Comparison of ENCODE assay signal across 8 cellular contexts in the genomic region with DNA sequence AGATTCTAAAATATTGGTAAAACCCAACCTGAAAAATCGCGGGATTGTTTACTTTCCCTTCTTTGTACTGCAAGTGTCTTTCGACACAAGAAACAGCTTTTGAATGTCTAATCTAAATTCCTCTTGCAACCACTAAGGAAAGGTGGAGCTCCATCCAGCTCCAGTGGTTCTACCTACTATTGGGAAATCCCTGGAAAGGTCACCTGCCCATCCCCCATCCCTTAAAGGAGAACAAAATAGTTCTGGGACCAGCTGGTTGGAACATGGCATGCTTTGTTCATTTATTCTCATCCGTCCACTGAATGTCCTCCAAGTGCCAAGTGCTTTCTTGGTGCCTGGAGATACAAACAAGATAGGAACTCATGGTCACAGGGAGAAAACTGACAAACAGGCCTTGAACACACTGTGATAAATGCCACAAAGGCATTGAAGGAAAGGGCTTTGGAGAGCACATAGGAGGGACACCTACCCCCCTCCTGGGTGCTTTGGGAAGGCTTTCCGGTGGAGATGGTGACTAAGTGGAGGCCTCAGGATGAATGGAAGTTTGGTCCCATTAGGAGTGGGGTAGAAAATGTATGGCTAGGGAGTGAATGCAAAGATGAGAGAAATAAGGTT. TPM values are rescaled to one million over a fixed set of nuclear protein-coding genes. Genes with fewer than 3 reads are reported as not detected.
DNase-seq lines count a peak whose midpoint lies in the region; ATAC-seq, FAIRE-seq and TF ChIP-seq lines count a peak whose summit lies in the region.

No MANE protein-coding gene starts in this region.

- ATAC-seq in GM18511 (IDR thresholded peaks at IDR 0.05; ENCODE audit: unreplicated experiment): no peak

- no peaks in the 10 kb centered on the region for H3K36me3 ChIP-seq in kidney epithelial cell (ENCODE audit: control insufficient read depth, insufficient read depth, low read length)
- H3K36me3 ChIP-seq in testis (ENCODE audit: low read depth, missing control alignments): no peaks in the 10 kb centered on the region

- 28 to 40% methylated on average over 5 of the region's 5 CpGs for WGBS in testis, 2 donors

- no peak for FAIRE-seq in GM12891 (lab: Jason Lieb, UNC)

- peaks cover 18% of the 10 kb centered on the region for H3K4me1 Mint-ChIP-seq in activated naive CD4-positive, alpha-beta T cell treated with anti-CD3 and anti-CD28 coated beads, Interleukin-2, amount 10 ng/mL, durations not matched to agents 7 days and 5 days
- H3K4me1 Mint-ChIP-seq in activated T-helper 2 cell treated with anti-CD3 and anti-CD28 coated beads, Interferon-gamma antibody, Interleukin-2, Interleukin-4, amounts not matched to agents 10 μg/mL and 5 μg/mL and 100 μg/mL, durations not matched to agents 14 hours and 24 hours and 36 hours (ENCODE audit: low read depth): peaks cover 32% of the 10 kb centered on the region

- H3K4me1 ChIP-seq in testis: peaks cover 6% of the 10 kb centered on the region

- intact Hi-C loops in activated T-helper 2 cell treated with anti-CD3 and anti-CD28 coated beads, Interferon-gamma antibody, Interleukin-2, Interleukin-4, amounts not matched to agents 10 μg/mL and 5 μg/mL and 100 μg/mL, durations not matched to agents 14 hours and 24 hours and 36 hours (cut with micrococcal nuclease): loop anchor here (5.0 to 10.0 kb wide), 3 partner anchors 66 to 1208 kb away; no protein-coding TSS in a partner anchor
- intact Hi-C loops in testis (cut with DNase I; ENCODE audit: low total_unique reads): no loop called here

- peak overlapping the region; percentile 100 for H3K27ac Mint-ChIP-seq in activated naive CD4-positive, alpha-beta T cell treated with anti-CD3 and anti-CD28 coated beads, Interleukin-2, amount 10 ng/mL, durations not matched to agents 7 days and 5 days
- no peak overlapping the region for H3K27ac Mint-ChIP-seq in activated T-helper 2 cell treated with anti-CD3 and anti-CD28 coated beads, Interferon-gamma antibody, Interleukin-2, Interleukin-4, amounts not matched to agents 10 μg/mL and 5 μg/mL and 100 μg/mL, durations not matched to agents 14 hours and 24 hours and 36 hours

- CTCF ChIA-PET in activated naive CD4-positive, alpha-beta T cell treated with anti-CD3 and anti-CD28 coated beads, Interleukin-2, amount 10 ng/mL, durations not matched to agents 7 days and 5 days (lab: Charles Lee): interaction anchor here (1.6 kb wide), 1 partner anchor 158 kb away, joined by 4 read pairs; no protein-coding TSS in a partner anchor

- TF ChIP-seq POLR2A in testis (IDR thresholded peaks at IDR 0.05) (no peak), GM12891 (IDR thresholded peaks at IDR 0.05; ENCODE audit: low read depth, low read length) (no peak)

- H3K9me3 Mint-ChIP-seq in activated naive CD4-positive, alpha-beta T cell treated with anti-CD3 and anti-CD28 coated beads, Interleukin-2, amount 10 ng/mL, durations not matched to agents 7 days and 5 days: no peaks in the 10 kb centered on the region
- no peaks in the 10 kb centered on the region for H3K9me3 Mint-ChIP-seq in activated T-helper 2 cell treated with anti-CD3 and anti-CD28 coated beads, Interferon-gamma antibody, Interleukin-2, Interleukin-4, amounts not matched to agents 10 μg/mL and 5 μg/mL and 100 μg/mL, durations not matched to agents 14 hours and 24 hours and 36 hours

- H3K4me3 ChIP-seq in kidney epithelial cell (ENCODE audit: low read depth, low read length): peak overlapping the region; percentile 74
- peak overlapping the region in 1 of 2 donors; percentile 96 for H3K4me3 ChIP-seq in testis

- H3K27me3 ChIP-seq in kidney epithelial cell (ENCODE audit: control insufficient read depth, insufficient read depth, low read length) (no peaks in the 10 kb centered on the region), testis (no peaks in the 10 kb centered on the region)

- H3K4me3 Mint-ChIP-seq in activated naive CD4-positive, alpha-beta T cell treated with anti-CD3 and anti-CD28 coated beads, Interleukin-2, amount 10 ng/mL, durations not matched to agents 7 days and 5 days: peak overlapping the region; percentile 97
- H3K4me3 Mint-ChIP-seq in activated T-helper 2 cell treated with anti-CD3 and anti-CD28 coated beads, Interferon-gamma antibody, Interleukin-2, Interleukin-4, amounts not matched to agents 10 μg/mL and 5 μg/mL and 100 μg/mL, durations not matched to agents 14 hours and 24 hours and 36 hours (ENCODE audit: low read depth): peak overlapping the region; percentile 92

- peaks cover 21% of the 10 kb centered on the region for H3K36me3 Mint-ChIP-seq in activated naive CD4-positive, alpha-beta T cell treated with anti-CD3 and anti-CD28 coated beads, Interleukin-2, amount 10 ng/mL, durations not matched to agents 7 days and 5 days
- peaks cover 23% of the 10 kb centered on the region for H3K36me3 Mint-ChIP-seq in activated T-helper 2 cell treated with anti-CD3 and anti-CD28 coated beads, Interferon-gamma antibody, Interleukin-2, Interleukin-4, amounts not matched to agents 10 μg/mL and 5 μg/mL and 100 μg/mL, durations not matched to agents 14 hours and 24 hours and 36 hours (ENCODE audit: low read depth)

- peak overlapping the region in 1 of 2 donors; percentile 96 for H3K27ac ChIP-seq in testis

- H3K27me3 Mint-ChIP-seq in activated naive CD4-positive, alpha-beta T cell treated with anti-CD3 and anti-CD28 coated beads, Interleukin-2, amount 10 ng/mL, durations not matched to agents 7 days and 5 days: peaks cover 4% of the 10 kb centered on the region
- H3K27me3 Mint-ChIP-seq in activated T-helper 2 cell treated with anti-CD3 and anti-CD28 coated beads, Interferon-gamma antibody, Interleukin-2, Interleukin-4, amounts not matched to agents 10 μg/mL and 5 μg/mL and 100 μg/mL, durations not matched to agents 14 hours and 24 hours and 36 hours (ENCODE audit: low read depth): peaks cover 4% of the 10 kb centered on the region

- no peaks in the 10 kb centered on the region for H3K9me3 ChIP-seq in testis

- no peak for DNase-seq in activated naive CD4-positive, alpha-beta T cell treated with anti-CD3 and anti-CD28 coated beads, Interleukin-2, amount 10 ng/mL, durations not matched to agents 7 days and 5 days
- DNase-seq in activated naive CD4-positive, alpha-beta T cell treated with anti-CD3 and anti-CD28 coated beads, Interleukin-2, amount 50 U/mL, for 16 hours: no peak
- no peak for DNase-seq in activated T-helper 2 cell treated with anti-CD3 and anti-CD28 coated beads, Interferon-gamma antibody, Interleukin-2, Interleukin-4, amounts not matched to agents 10 μg/mL and 5 μg/mL and 100 μg/mL, durations not matched to agents 14 hours and 24 hours and 36 hours (ENCODE audit: low spot score)
- no peak for DNase-seq in kidney epithelial cell (ENCODE audit: low read depth)
- peak; percentile 73 for DNase-seq in testis
- no peak for DNase-seq in NK-92 treated with Interleukin-12 subunit alpha and Interleukin-12 subunit beta, amount 100 ng/mL, for 24 hours (lab: John Stamatoyannopoulos, UW)
- no peak for DNase-seq in GM12891 (ENCODE audit: insufficient read length, low spot score)

- TF ChIP-seq CTCF in kidney epithelial cell (IDR thresholded peaks at IDR 0.05; ENCODE audit: insufficient read depth, low read length, poor library complexity, severe bottlenecking) (peak; percentile 14), testis (IDR thresholded peaks at IDR 0.05) (no peak)

TF ChIP-seq in GM12891, 5 proteins besides CTCF, POLR2A, EP300 and RAD21:
- TF ChIP-seq POU2F2 (IDR thresholded peaks at IDR 0.05; ENCODE audit: low read depth, low read length) (no peak), SPI1 (IDR thresholded peaks at IDR 0.05; ENCODE audit: low read depth, low read length) (no peak), PAX5 (IDR thresholded peaks at IDR 0.05; ENCODE audit: insufficient read depth, low read length, severe bottlenecking) (no peak), POLR2AphosphoS5 (IDR thresholded peaks at IDR 0.05; ENCODE audit: low read depth, low read length) (no peak), TAF1 (IDR thresholded peaks at IDR 0.05; ENCODE audit: low read depth, low read length) (no peak)
TF ChIP-seq in GM12891: peak in this region for 0.

RNA-seq across cellular contexts. Expression of gene CITED2, which starts 2.3 kb away (rescaled TPM):
- total RNA-seq in activated T-helper 2 cell treated with anti-CD3 and anti-CD28 coated beads, Interferon-gamma antibody, Interleukin-2, Interleukin-4, amounts not matched to agents 10 μg/mL and 5 μg/mL and 100 μg/mL, durations not matched to agents 14 hours and 24 hours and 36 hours: 36.0 and 43.6 TPM in 2 replicates
- 74.2 and 97.9 TPM in 2 replicates for total RNA-seq in kidney epithelial cell
- total RNA-seq in testis: 100 to 1,000 TPM in 1 of 2 donors, 10 to 100 TPM in 1; 70.2 to 115 TPM
- polyA plus RNA-seq in testis (ENCODE audit: insufficient read depth, low read depth, low replicate concordance): 65.2 TPM
- polyA plus RNA-seq in GM12891 (2012; ENCODE audit: low read depth, missing spikeins): 9.6 TPM
